31 cellular contexts compared by ENCODE assay signal in the genomic region with DNA sequence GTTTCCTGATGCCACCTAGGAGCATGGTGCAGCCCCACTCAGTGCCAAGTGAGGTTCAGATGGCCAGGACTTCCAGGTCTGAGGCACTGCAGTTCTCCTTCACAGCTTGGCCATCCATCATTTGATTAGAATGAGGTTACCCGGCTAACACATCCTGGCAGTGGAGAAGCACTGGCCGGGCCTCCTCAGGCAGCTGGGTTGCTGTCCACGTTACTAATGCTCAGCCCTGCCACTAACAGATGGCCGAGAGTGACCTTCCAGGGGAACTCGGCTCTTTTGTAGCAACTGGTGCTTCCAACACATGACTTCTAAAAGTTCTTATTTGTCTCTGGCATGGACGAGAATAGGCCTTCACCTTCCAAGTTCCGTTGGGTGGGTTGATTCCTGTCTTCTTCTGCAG.
"Had no signal": no experiment of that assay in that cellular context is flagged by ENCODE, and none has a peak within 500 bp of the region (broad histone marks: within the 10 kb centered on the region; RNA-seq: fewer than 3 reads in every experiment).

No MANE protein-coding gene starts in this region.

- H3K4me2 ChIP-seq: KMS-11 had no signal

- H3K27me3 Mint-ChIP-seq: activated CD8-positive, alpha-beta T cell treated with anti-CD3 and anti-CD28 coated beads for 36 hours; activated naive CD4-positive, alpha-beta T cell treated with anti-CD3 and anti-CD28 coated beads, Interleukin-2, amount 50 U/mL, for 24 hours; activated naive CD8-positive, alpha-beta T cell treated with anti-CD3 and anti-CD28 coated beads, Interleukin-2, amount 10 ng/mL, durations not matched to agents 7 days and 5 days had no signal

- H3K4me1 Mint-ChIP-seq: activated naive CD4-positive, alpha-beta T cell treated with anti-CD3 and anti-CD28 coated beads, Interleukin-2, amount 50 U/mL, for 24 hours; activated naive CD8-positive, alpha-beta T cell treated with anti-CD3 and anti-CD28 coated beads, Interleukin-2, amount 10 ng/mL, durations not matched to agents 7 days and 5 days; activated T-helper 17 cell treated with anti-CD3 and anti-CD28 coated beads, Interleukin-2, amount 50 U/mL, for 72 hours had no signal

- H3K27ac Mint-ChIP-seq: activated CD8-positive, alpha-beta T cell treated with anti-CD3 and anti-CD28 coated beads for 36 hours; activated naive CD4-positive, alpha-beta T cell treated with anti-CD3 and anti-CD28 coated beads, Interleukin-2, amount 50 U/mL, for 24 hours; activated naive CD8-positive, alpha-beta T cell treated with anti-CD3 and anti-CD28 coated beads, Interleukin-2, amount 10 ng/mL, durations not matched to agents 7 days and 5 days; activated T-cell treated with anti-CD3 and anti-CD28 coated beads, Interleukin-2, amount 50 U/mL, for 72 hours; activated T-helper 17 cell treated with anti-CD3 and anti-CD28 coated beads, Interleukin-2, amount 50 U/mL, for 72 hours had no signal

- ATAC-seq: activated CD8-positive, alpha-beta T cell treated with anti-CD3 and anti-CD28 coated beads for 36 hours; activated T-cell treated with anti-CD3 and anti-CD28 coated beads, Interleukin-2, amount 50 U/mL, for 72 hours; activated T-helper 17 cell treated with anti-CD3 and anti-CD28 coated beads, Interleukin-2, amount 50 U/mL, for 72 hours; PC-3 had no signal

- DNase-seq: activated CD4-positive, alpha-beta T cell treated with anti-CD3 and anti-CD28 coated beads for 1 hour; activated CD4-positive, alpha-beta T cell treated with anti-CD3 and anti-CD28 coated beads for 48 hours; activated CD4-positive, CD25-positive, alpha-beta regulatory T cell; activated CD8-positive, alpha-beta T cell treated with anti-CD3 and anti-CD28 coated beads for 36 hours; activated effector memory CD4-positive, alpha-beta T cell treated with anti-CD3 and anti-CD28 coated beads, Interleukin-2, amount 50 U/mL, for 16 hours; activated naive CD4-positive, alpha-beta T cell treated with Interleukin-2 at 50 U/mL for 16 hours; activated naive CD8-positive, alpha-beta T cell treated with anti-CD3 and anti-CD28 coated beads, Interleukin-2, amount 10 ng/mL, durations not matched to agents 7 days and 5 days; activated T-cell treated with anti-CD3 and anti-CD28 coated beads, Interleukin-2, amount 50 U/mL, for 1 hour; activated T-cell treated with anti-CD3 and anti-CD28 coated beads, Interleukin-2, amount 50 U/mL, for 72 hours; amygdala; MM.1S; MV-4-11; NCI-H1092; NCI-H1436 treated with DMSO at 0.1 percent for 48 hours; NCI-H1694 treated with DMSO at 0.1 percent for 48 hours; NCI-H2029; NCI-H345; NCI-H524 treated with DMSO at 0.1 percent for 48 hours; NK-92 treated with Interleukin-12 subunit alpha and Interleukin-12 subunit beta, amount 100 ng/mL, for 24 hours; PC-3; Peyer's patch; RPMI8226; SW 1271; T-helper 1 cell; T-helper 2 cell; T-helper 9 cell had no signal

- H3K9ac ChIP-seq: KMS-11 had no signal

- H3K9me3 ChIP-seq: ascending aorta, Peyer's patch had no signal

- H3K4me1 ChIP-seq: ascending aorta, Peyer's patch had no signal

- H3K36me3 Mint-ChIP-seq: activated naive CD4-positive, alpha-beta T cell treated with anti-CD3 and anti-CD28 coated beads, Interleukin-2, amount 50 U/mL, for 24 hours; activated naive CD8-positive, alpha-beta T cell treated with anti-CD3 and anti-CD28 coated beads, Interleukin-2, amount 10 ng/mL, durations not matched to agents 7 days and 5 days had no signal

- H3K27ac ChIP-seq: ascending aorta, KMS-11, Peyer's patch, VCaP had no signal

- H3K4me3 ChIP-seq: ascending aorta, Peyer's patch had no signal

- H3K4me3 Mint-ChIP-seq: activated CD8-positive, alpha-beta T cell treated with anti-CD3 and anti-CD28 coated beads for 36 hours; activated naive CD4-positive, alpha-beta T cell treated with anti-CD3 and anti-CD28 coated beads, Interleukin-2, amount 50 U/mL, for 24 hours; activated naive CD8-positive, alpha-beta T cell treated with anti-CD3 and anti-CD28 coated beads, Interleukin-2, amount 10 ng/mL, durations not matched to agents 7 days and 5 days; activated T-cell treated with anti-CD3 and anti-CD28 coated beads, Interleukin-2, amount 50 U/mL, for 72 hours; activated T-helper 17 cell treated with anti-CD3 and anti-CD28 coated beads, Interleukin-2, amount 50 U/mL, for 72 hours had no signal

- H3K9me3 Mint-ChIP-seq: activated CD8-positive, alpha-beta T cell treated with anti-CD3 and anti-CD28 coated beads for 36 hours; activated naive CD4-positive, alpha-beta T cell treated with anti-CD3 and anti-CD28 coated beads, Interleukin-2, amount 50 U/mL, for 24 hours; activated naive CD8-positive, alpha-beta T cell treated with anti-CD3 and anti-CD28 coated beads, Interleukin-2, amount 10 ng/mL, durations not matched to agents 7 days and 5 days; activated T-helper 17 cell treated with anti-CD3 and anti-CD28 coated beads, Interleukin-2, amount 50 U/mL, for 72 hours had no signal

- H3K36me3 ChIP-seq: ascending aorta, Peyer's patch had no signal

- H3K27me3 ChIP-seq: ascending aorta, Peyer's patch had no signal
